Comparison of ENCODE assay signal across 35 cellular contexts in the genomic region with DNA sequence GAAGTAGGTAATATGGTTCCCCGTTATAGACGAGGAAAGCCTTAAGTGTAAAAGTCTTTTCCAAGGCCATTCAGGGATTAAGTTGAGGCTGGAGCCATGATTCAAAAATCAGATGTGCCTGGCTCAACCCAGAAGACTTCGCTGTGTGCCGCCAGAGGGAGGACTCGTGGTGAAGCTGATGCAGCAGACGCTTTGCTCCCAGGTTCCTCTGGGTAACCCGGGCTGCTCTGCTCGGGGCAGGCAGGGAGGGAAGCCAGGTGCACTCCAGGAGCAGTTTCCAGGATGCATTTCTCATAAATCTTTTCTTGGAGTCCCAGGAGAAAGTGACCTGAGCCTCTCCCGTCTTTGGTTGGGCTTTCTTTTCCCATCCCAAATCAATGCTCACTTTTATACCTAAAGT.
"Had no signal": no experiment of that assay in that cellular context is flagged by ENCODE, and none has a peak within 500 bp of the region (broad histone marks: within the 10 kb centered on the region; RNA-seq: fewer than 3 reads in every experiment).

No MANE protein-coding gene starts in this region.

- H3K4me3 ChIP-seq: adrenal gland, body of pancreas, breast epithelium had no signal

- H3K36me3 ChIP-seq: adrenal gland, brain microvascular endothelial cell, breast epithelium had no signal

- H3K27ac ChIP-seq: adrenal gland, body of pancreas, brain microvascular endothelial cell, breast epithelium, VCaP had no signal

- H3K4me3 Mint-ChIP-seq: activated B cell treated with CpG ODN at 0.5 μM for 24 hours; activated CD4-positive, alpha-beta memory T cell treated with anti-CD3 and anti-CD28 coated beads for 36 hours; activated CD4-positive, alpha-beta T cell treated with anti-CD3 and anti-CD28 coated beads, Interleukin-2, amount 10 ng/mL, durations not matched to agents 24 days and 14 days; activated CD8-positive, alpha-beta T cell treated with anti-CD3 and anti-CD28 coated beads for 36 hours; activated naive CD4-positive, alpha-beta T cell treated with anti-CD3 and anti-CD28 coated beads for 36 hours; activated naive CD8-positive, alpha-beta T cell treated with anti-CD3 and anti-CD28 coated beads for 36 hours; activated T-cell treated with anti-CD3 and anti-CD28 coated beads, Interleukin-2, amount 50 U/mL, for 4 hours; activated T-cell treated with anti-CD3 and anti-CD28 coated beads, Interleukin-2, amount 50 U/mL, for 72 hours; activated T-helper 1 cell treated with anti-CD3 and anti-CD28 coated beads, Interleukin-12 subunit alpha, Interleukin-12 subunit beta, Interleukin-2, Interleukin-4 antibody, amounts not matched to agents 30 ng/mL and 10 ng/mL and 1 ng/mL, durations not matched to agents 14 hours and 24 hours and 36 hours; activated T-helper 17 cell treated with anti-CD3 and anti-CD28 coated beads, Interleukin-2, amount 50 U/mL, for 72 hours; T-helper 1 cell treated with Interleukin-12 subunit alpha and Interleukin-12 subunit beta and Interleukin-4 antibody, amounts not matched to agents 30 μg/mL and 1 μg/mL, for 36 hours; T-helper 2 cell treated with Interferon-gamma antibody and Interleukin-4, amounts not matched to agents 5 μg/mL and 100 μg/mL, for 36 hours had no signal

- ATAC-seq: activated CD8-positive, alpha-beta T cell treated with anti-CD3 and anti-CD28 coated beads for 36 hours; activated naive CD4-positive, alpha-beta T cell treated with anti-CD3 and anti-CD28 coated beads, Interleukin-2, amount 50 U/mL, for 72 hours; activated T-cell treated with anti-CD3 and anti-CD28 coated beads, Interleukin-2, amount 50 U/mL, for 4 hours; activated T-cell treated with anti-CD3 and anti-CD28 coated beads, Interleukin-2, amount 50 U/mL, for 72 hours; activated T-helper 17 cell treated with anti-CD3 and anti-CD28 coated beads, Interleukin-2, amount 50 U/mL, for 72 hours; body of pancreas had no signal

- H3K4me1 Mint-ChIP-seq: activated B cell treated with CpG ODN at 0.5 μM for 24 hours; activated CD4-positive, alpha-beta T cell treated with anti-CD3 and anti-CD28 coated beads, Interleukin-2, amount 10 ng/mL, durations not matched to agents 24 days and 14 days; activated naive CD8-positive, alpha-beta T cell treated with anti-CD3 and anti-CD28 coated beads for 36 hours; activated T-helper 17 cell treated with anti-CD3 and anti-CD28 coated beads, Interleukin-2, amount 50 U/mL, for 72 hours had no signal

- H3K36me3 Mint-ChIP-seq: activated CD4-positive, alpha-beta memory T cell treated with anti-CD3 and anti-CD28 coated beads for 36 hours; activated naive CD4-positive, alpha-beta T cell treated with anti-CD3 and anti-CD28 coated beads, Interleukin-2, amount 50 U/mL, for 72 hours; activated naive CD8-positive, alpha-beta T cell treated with anti-CD3 and anti-CD28 coated beads for 36 hours had no signal

- H3K27me3 ChIP-seq: adrenal gland, body of pancreas, brain microvascular endothelial cell, breast epithelium had no signal

- H3K27ac Mint-ChIP-seq: activated B cell treated with CpG ODN at 0.5 μM for 24 hours; activated CD4-positive, alpha-beta memory T cell treated with anti-CD3 and anti-CD28 coated beads for 36 hours; activated CD4-positive, alpha-beta T cell treated with anti-CD3 and anti-CD28 coated beads, Interleukin-2, amount 10 ng/mL, durations not matched to agents 24 days and 14 days; activated CD8-positive, alpha-beta T cell treated with anti-CD3 and anti-CD28 coated beads for 36 hours; activated naive CD4-positive, alpha-beta T cell treated with anti-CD3 and anti-CD28 coated beads for 36 hours; activated naive CD4-positive, alpha-beta T cell treated with anti-CD3 and anti-CD28 coated beads, Interleukin-2, amount 50 U/mL, for 72 hours; activated naive CD8-positive, alpha-beta T cell treated with anti-CD3 and anti-CD28 coated beads for 36 hours; activated T-cell treated with anti-CD3 and anti-CD28 coated beads, Interleukin-2, amount 50 U/mL, for 72 hours; activated T-helper 1 cell treated with anti-CD3 and anti-CD28 coated beads, Interleukin-12 subunit alpha, Interleukin-12 subunit beta, Interleukin-2, Interleukin-4 antibody, amounts not matched to agents 30 ng/mL and 10 ng/mL and 1 ng/mL, durations not matched to agents 14 hours and 24 hours and 36 hours; activated T-helper 17 cell treated with anti-CD3 and anti-CD28 coated beads, Interleukin-2, amount 50 U/mL, for 72 hours; T-helper 1 cell treated with Interleukin-12 subunit alpha and Interleukin-12 subunit beta and Interleukin-4 antibody, amounts not matched to agents 30 μg/mL and 1 μg/mL, for 36 hours; T-helper 2 cell treated with Interferon-gamma antibody and Interleukin-4, amounts not matched to agents 5 μg/mL and 100 μg/mL, for 36 hours had no signal

- H3K9me3 Mint-ChIP-seq: activated B cell treated with CpG ODN at 0.5 μM for 24 hours; activated CD4-positive, alpha-beta memory T cell treated with anti-CD3 and anti-CD28 coated beads for 36 hours; activated CD4-positive, alpha-beta T cell treated with anti-CD3 and anti-CD28 coated beads, Interleukin-2, amount 10 ng/mL, durations not matched to agents 24 days and 14 days; activated CD8-positive, alpha-beta T cell treated with anti-CD3 and anti-CD28 coated beads for 36 hours; activated naive CD4-positive, alpha-beta T cell treated with anti-CD3 and anti-CD28 coated beads for 36 hours; activated naive CD4-positive, alpha-beta T cell treated with anti-CD3 and anti-CD28 coated beads, Interleukin-2, amount 50 U/mL, for 72 hours; activated naive CD8-positive, alpha-beta T cell treated with anti-CD3 and anti-CD28 coated beads for 36 hours; activated T-cell treated with anti-CD3 and anti-CD28 coated beads, Interleukin-2, amount 50 U/mL, for 4 hours; activated T-helper 1 cell treated with anti-CD3 and anti-CD28 coated beads, Interleukin-12 subunit alpha, Interleukin-12 subunit beta, Interleukin-2, Interleukin-4 antibody, amounts not matched to agents 30 ng/mL and 10 ng/mL and 1 ng/mL, durations not matched to agents 14 hours and 24 hours and 36 hours; activated T-helper 17 cell treated with anti-CD3 and anti-CD28 coated beads, Interleukin-2, amount 50 U/mL, for 72 hours; T-helper 1 cell treated with Interleukin-12 subunit alpha and Interleukin-12 subunit beta and Interleukin-4 antibody, amounts not matched to agents 30 μg/mL and 1 μg/mL, for 36 hours; T-helper 2 cell treated with Interferon-gamma antibody and Interleukin-4, amounts not matched to agents 5 μg/mL and 100 μg/mL, for 36 hours had no signal

- H3K4me1 ChIP-seq: adrenal gland, body of pancreas, breast epithelium had no signal

- H3K27me3 Mint-ChIP-seq: activated B cell treated with CpG ODN at 0.5 μM for 24 hours; activated CD4-positive, alpha-beta memory T cell treated with anti-CD3 and anti-CD28 coated beads for 36 hours; activated CD4-positive, alpha-beta T cell treated with anti-CD3 and anti-CD28 coated beads, Interleukin-2, amount 10 ng/mL, durations not matched to agents 24 days and 14 days; activated CD8-positive, alpha-beta T cell treated with anti-CD3 and anti-CD28 coated beads for 36 hours; activated naive CD8-positive, alpha-beta T cell treated with anti-CD3 and anti-CD28 coated beads for 36 hours had no signal

- DNase-seq: activated B cell treated with CpG ODN at 0.5 μM for 24 hours; activated CD4-positive, alpha-beta memory T cell treated with anti-CD3 and anti-CD28 coated beads for 36 hours; activated CD4-positive, alpha-beta T cell treated with anti-CD3 and anti-CD28 coated beads for 4 hours; activated CD4-positive, alpha-beta T cell treated with anti-CD3 and anti-CD28 coated beads, Interleukin-2, amount 10 ng/mL, durations not matched to agents 24 days and 14 days; activated CD4-positive, alpha-beta T cell treated with anti-CD3 and anti-CD28 coated beads, Interleukin-2, amount 50 U/mL, for 1 hour; activated CD4-positive, alpha-beta T cell treated with anti-CD3 and anti-CD28 coated beads, Interleukin-2, amount 50 U/mL, for 4 hours; activated CD4-positive, CD25-positive, alpha-beta regulatory T cell treated with anti-CD3 and anti-CD28 coated beads, Interleukin-2, amount 50 U/mL, for 72 hours; activated CD8-positive, alpha-beta memory T cell treated with anti-CD3 and anti-CD28 coated beads, Interleukin-2, amount 50 U/mL, for 4 hours; activated CD8-positive, alpha-beta T cell treated with anti-CD3 and anti-CD28 coated beads for 36 hours; activated effector memory CD4-positive, alpha-beta T cell treated with anti-CD3 and anti-CD28 coated beads, Interleukin-2, amount 50 U/mL, for 16 hours; activated gamma-delta T cell treated with Interleukin-2 at 50 U/mL for 16 hours; activated naive CD4-positive, alpha-beta T cell; activated naive CD4-positive, alpha-beta T cell treated with anti-CD3 and anti-CD28 coated beads for 36 hours; activated naive CD4-positive, alpha-beta T cell treated with anti-CD3 and anti-CD28 coated beads, Interleukin-2, amount 50 U/mL, for 16 hours; activated naive CD8-positive, alpha-beta T cell treated with anti-CD3 and anti-CD28 coated beads for 36 hours; activated T-cell treated with anti-CD3 and anti-CD28 coated beads for 4 hours; activated T-cell treated with anti-CD3 and anti-CD28 coated beads, Interleukin-2, amount 50 U/mL, for 1 hour; activated T-cell treated with anti-CD3 and anti-CD28 coated beads, Interleukin-2, amount 50 U/mL, for 4 hours; activated T-cell treated with anti-CD3 and anti-CD28 coated beads, Interleukin-2, amount 50 U/mL, for 72 hours; adrenal gland; amniotic stem cell; aorta; body of pancreas; brain microvascular endothelial cell; central memory CD4-positive, alpha-beta T cell; T-helper 1 cell; T-helper 2 cell; T-helper 9 cell had no signal
